22 cellular contexts compared by ENCODE assay signal in genomic region chr10:84337199-84337598, GRCh38. TPM values are rescaled to one million over a fixed set of nuclear protein-coding genes. Genes with fewer than 3 reads are reported as not detected.
DNase-seq lines count a peak whose midpoint lies in the region; ATAC-seq, FAIRE-seq and TF ChIP-seq lines count a peak whose summit lies in the region.
"Had no signal": no experiment of that assay in that cellular context is flagged by ENCODE, and none has a peak within 500 bp of the region (broad histone marks: within the 10 kb centered on the region; RNA-seq: fewer than 3 reads in every experiment).

No MANE protein-coding gene starts in this region.

- DNase-seq in EH (ENCODE audit: low read depth) (peak; percentile 85), RKO (ENCODE audit: low spot score) (peak; percentile 8), trophoblast cell (peak in 1 of 2 donors; percentile 56), neural progenitor cell (ENCODE audit: low spot score) (no peak), NCI-H146 treated with DMSO at 0.1 percent for 48 hours (lab: John Stamatoyannopoulos, UW; ENCODE audit: unreplicated experiment) (no peak), HTR-8/SVneo (ENCODE audit: insufficient read length, low spot score) (no peak)
- no peak for DNase-seq in activated CD4-positive, alpha-beta T cell treated with anti-CD3 and anti-CD28 coated beads for 36 hours
- DNase-seq: activated naive CD4-positive, alpha-beta T cell treated with anti-CD3 and anti-CD28 coated beads for 36 hours; C1 segment of cervical spinal cord; DMS79; effector memory CD4-positive, alpha-beta T cell; glutamatergic neuron; H9; NCI-H1092; NCI-H446; upper lobe of left lung had no signal

- peak overlapping the region; percentile 80 for H3K27ac ChIP-seq in trophoblast cell (ENCODE audit: low read depth, low read length)
- no peak overlapping the region for H3K27ac ChIP-seq in neural progenitor cell
- H3K27ac ChIP-seq: skin epidermis had no signal

- no peak overlapping the region for H3K4me3 Mint-ChIP-seq in neural progenitor cell
- no peak overlapping the region for H3K4me3 Mint-ChIP-seq in activated CD4-positive, alpha-beta T cell treated with anti-CD3 and anti-CD28 coated beads for 36 hours
- H3K4me3 Mint-ChIP-seq: activated naive CD4-positive, alpha-beta T cell treated with anti-CD3 and anti-CD28 coated beads for 36 hours; H9; mesothelial cell of epicardium; stimulated activated memory B cell treated with anti-CD40 and anti-IgM and Interleukin-4, amounts not matched to agents 10 μg/mL and 1 μg/mL and 100 μg/mL, for 72 hours had no signal

- no peak overlapping the region for H3K27ac Mint-ChIP-seq in neural progenitor cell
- no peak overlapping the region for H3K27ac Mint-ChIP-seq in activated CD4-positive, alpha-beta T cell treated with anti-CD3 and anti-CD28 coated beads for 36 hours
- H3K27ac Mint-ChIP-seq: activated naive CD4-positive, alpha-beta T cell treated with anti-CD3 and anti-CD28 coated beads for 36 hours; H9; mesothelial cell of epicardium; stimulated activated memory B cell treated with anti-CD40 and anti-IgM and Interleukin-4, amounts not matched to agents 10 μg/mL and 1 μg/mL and 100 μg/mL, for 72 hours had no signal

- H3F3A ChIP-seq in neural progenitor cell (ENCODE audit: low read depth): peaks cover 4% of the 10 kb centered on the region

- peak overlapping the region; percentile 5 for H3K4me2 ChIP-seq in trophoblast cell (ENCODE audit: low read length)
- H3K4me2 ChIP-seq in neural progenitor cell: no peak overlapping the region

- H3K4me1 ChIP-seq in trophoblast cell (ENCODE audit: control insufficient read depth in 1 of 2, insufficient read depth in 2 of 2, low read length in 2 of 2): peaks cover 20 to 22% of the 10 kb centered on the region in 2 experiments
- peaks cover 31% of the 10 kb centered on the region for H3K4me1 ChIP-seq in neural progenitor cell

- CTCF ChIA-PET in activated CD4-positive, alpha-beta T cell treated with anti-CD3 and anti-CD28 coated beads for 36 hours (lab: Charles Lee): interaction anchor here (1.8 to 2.4 kb wide), 2 partner anchors 12 to 16 kb away, joined by 8 read pairs; no protein-coding TSS in a partner anchor

- no peak overlapping the region for H3K4ac ChIP-seq in trophoblast cell (ENCODE audit: low read depth, low read length)

- no peak for TF ChIP-seq CTCF in neural progenitor cell (IDR thresholded peaks at IDR 0.05)

- intact Hi-C loops in activated CD4-positive, alpha-beta T cell treated with anti-CD3 and anti-CD28 coated beads for 36 hours (cut with DNase I, micrococcal nuclease): no loop called here

- H3K36me3 Mint-ChIP-seq in neural progenitor cell: peaks cover 5% of the 10 kb centered on the region
- peaks cover 13% of the 10 kb centered on the region for H3K36me3 Mint-ChIP-seq in activated CD4-positive, alpha-beta T cell treated with anti-CD3 and anti-CD28 coated beads for 36 hours (ENCODE audit: low read depth)

- WGBS in trophoblast cell (ENCODE audit: extremely low coverage, insufficient coverage, insufficient read length): no CpG with 5 or more reads among the region's 3 CpGs

- no peaks in the 10 kb centered on the region for H3K27me3 ChIP-seq in trophoblast cell (ENCODE audit: insufficient read depth, low read length)
- no peaks in the 10 kb centered on the region for H3K27me3 ChIP-seq in neural progenitor cell
- H3K27me3 ChIP-seq: cardiac muscle cell, upper lobe of left lung had no signal

- ATAC-seq in esophagus mucosa: peak; percentile 64
- no peak for ATAC-seq in activated CD4-positive, alpha-beta T cell treated with anti-CD3 and anti-CD28 coated beads for 36 hours
- ATAC-seq: stimulated activated memory B cell treated with anti-CD40 and anti-IgM and Interleukin-4, amounts not matched to agents 10 μg/mL and 1 μg/mL and 100 μg/mL, for 72 hours had no signal

- H2AFZ ChIP-seq in trophoblast cell (ENCODE audit: insufficient read depth, low read length, poor library complexity) (no peak overlapping the region), neural progenitor cell (replicated peaks) (no peak overlapping the region)

- H3K4me3 ChIP-seq in trophoblast cell (ENCODE audit: low read depth, low read length) (no peak overlapping the region), neural progenitor cell (no peak overlapping the region)
- H3K4me3 ChIP-seq: cardiac muscle cell, skin epidermis, upper lobe of left lung had no signal

- H3K79me1 ChIP-seq in trophoblast cell (ENCODE audit: low read length): peaks cover 10% of the 10 kb centered on the region

- no peak overlapping the region for H3K18ac ChIP-seq in trophoblast cell (ENCODE audit: low read length)

- peaks cover 4% of the 10 kb centered on the region for H3K9me3 Mint-ChIP-seq in neural progenitor cell
- no peaks in the 10 kb centered on the region for H3K9me3 Mint-ChIP-seq in activated CD4-positive, alpha-beta T cell treated with anti-CD3 and anti-CD28 coated beads for 36 hours (ENCODE audit: low read depth)
- H3K9me3 Mint-ChIP-seq: activated naive CD4-positive, alpha-beta T cell treated with anti-CD3 and anti-CD28 coated beads for 36 hours; H9; mesothelial cell of epicardium; stimulated activated memory B cell treated with anti-CD40 and anti-IgM and Interleukin-4, amounts not matched to agents 10 μg/mL and 1 μg/mL and 100 μg/mL, for 72 hours had no signal

- no peak overlapping the region for H3K23ac ChIP-seq in trophoblast cell (ENCODE audit: low read length)

- H4K8ac ChIP-seq in trophoblast cell (ENCODE audit: low read depth, low read length): no peak overlapping the region

- no peak overlapping the region for H2BK12ac ChIP-seq in trophoblast cell (ENCODE audit: low read length)

- H2BK120ac ChIP-seq in trophoblast cell (ENCODE audit: insufficient read depth, low read length, poor library complexity): no peak overlapping the region

- H3K9me3 ChIP-seq in trophoblast cell (ENCODE audit: insufficient read depth, low read depth, low read length) (no peaks in the 10 kb centered on the region), neural progenitor cell (ENCODE audit: low read depth) (no peaks in the 10 kb centered on the region)
- H3K9me3 ChIP-seq: upper lobe of left lung had no signal

- POLR2A ChIA-PET in activated CD4-positive, alpha-beta T cell treated with anti-CD3 and anti-CD28 coated beads for 36 hours (lab: Charles Lee): no interaction called here

- no peaks in the 10 kb centered on the region for H3K4me1 Mint-ChIP-seq in neural progenitor cell
- H3K4me1 Mint-ChIP-seq in activated CD4-positive, alpha-beta T cell treated with anti-CD3 and anti-CD28 coated beads for 36 hours: peaks cover 41% of the 10 kb centered on the region

- no peak overlapping the region for H4K91ac ChIP-seq in trophoblast cell (ENCODE audit: low read depth, low read length)

- H4K20me1 ChIP-seq in neural progenitor cell (ENCODE audit: low read depth): peaks cover 50% of the 10 kb centered on the region

- H3K36me3 ChIP-seq in trophoblast cell (ENCODE audit: control insufficient read depth in 1 of 2, insufficient read depth in 2 of 2, low read length in 2 of 2) (no peaks in the 10 kb centered on the region), neural progenitor cell (no peaks in the 10 kb centered on the region)
- H3K36me3 ChIP-seq: cardiac muscle cell, upper lobe of left lung had no signal

- FAIRE-seq in HTR-8/SVneo (lab: Jason Lieb, UNC): no peak
- FAIRE-seq: islet of Langerhans had no signal

- no peak overlapping the region for H4K12ac ChIP-seq in trophoblast cell (ENCODE audit: low read depth, low read length)

- H3K79me2 ChIP-seq in trophoblast cell (ENCODE audit: control insufficient read depth, insufficient read depth, low read length, poor library complexity): peaks cover 11% of the 10 kb centered on the region
- peaks cover 99% of the 10 kb centered on the region for H3K79me2 ChIP-seq in neural progenitor cell (ENCODE audit: low read depth)

- H2BK5ac ChIP-seq in trophoblast cell (ENCODE audit: low read depth, low read length, poor library complexity): no peak overlapping the region

- H2AK5ac ChIP-seq in trophoblast cell (ENCODE audit: low read length): no peak overlapping the region

- no peak overlapping the region for H3K14ac ChIP-seq in trophoblast cell (ENCODE audit: low read length)

- H3K27me3 Mint-ChIP-seq in neural progenitor cell (ENCODE audit: insufficient read depth, low read depth): no peaks in the 10 kb centered on the region
- no peaks in the 10 kb centered on the region for H3K27me3 Mint-ChIP-seq in activated CD4-positive, alpha-beta T cell treated with anti-CD3 and anti-CD28 coated beads for 36 hours
- H3K27me3 Mint-ChIP-seq: stimulated activated memory B cell treated with anti-CD40 and anti-IgM and Interleukin-4, amounts not matched to agents 10 μg/mL and 1 μg/mL and 100 μg/mL, for 72 hours had no signal

- H3K9ac ChIP-seq in trophoblast cell (ENCODE audit: low read length) (no peak overlapping the region), neural progenitor cell (no peak overlapping the region)

RNA-seq across cellular contexts. Expression of gene CCSER2, which starts 8.8 kb away (rescaled TPM):
- 43.4 TPM for total RNA-seq in esophagus mucosa
- polyA plus RNA-seq in trophoblast cell (2013): 148 and 154 TPM in 2 replicates
- total RNA-seq in neural progenitor cell (ENCODE audit: low replicate concordance): 24.0 and 39.3 TPM in 2 replicates
- total RNA-seq in activated CD4-positive, alpha-beta T cell treated with anti-CD3 and anti-CD28 coated beads for 36 hours: 10 to 100 TPM; 61.2 to 85.2 TPM

Comparison
In these comparisons a context has a peak if more than half of its experiments do, and no peak if none do; other contexts are left out.
1. DNase-seq: peak in EH (single experiment) and RKO (single experiment); none in neural progenitor cell (single experiment), NCI-H146 treated with DMSO at 0.1 percent for 48 hours (single experiment), HTR-8/SVneo (single experiment) and activated CD4-positive, alpha-beta T cell treated with anti-CD3 and anti-CD28 coated beads for 36 hours (single experiment).